ENCODE assay signal across 23 cellular contexts in genomic region chr10:14163374-14164125, GRCh38.
DNase-seq lines count a peak whose midpoint lies in the region; ATAC-seq and TF ChIP-seq lines count a peak whose summit lies in the region.
"Had no signal": no experiment of that assay in that cellular context is flagged by ENCODE, and none has a peak within 500 bp of the region (broad histone marks: within the 10 kb centered on the region; RNA-seq: fewer than 3 reads in every experiment).

No MANE protein-coding gene starts in this region.

- POLR2A ChIA-PET in activated CD4-positive, alpha-beta T cell treated with anti-CD3 and anti-CD28 coated beads for 36 hours (lab: Charles Lee) = interaction anchor here (0.6 kb wide), 1 partner anchor 17 kb away, joined by 3 read pairs; no protein-coding TSS in a partner anchor

- intact Hi-C loops in activated CD4-positive, alpha-beta T cell treated with anti-CD3 and anti-CD28 coated beads for 36 hours (cut with DNase I, micrococcal nuclease) = no loop called here

- no peaks in the 10 kb centered on the region for H3K9me3 ChIP-seq in SJCRH30 (replicated peaks)
- H3K9me3 ChIP-seq: colonic mucosa, suprapubic skin had no signal

- no peaks in the 10 kb centered on the region for H3K27me3 ChIP-seq in SJCRH30
- H3K27me3 ChIP-seq: colonic mucosa had no signal

- H3K36me3 Mint-ChIP-seq in activated CD4-positive, alpha-beta T cell treated with anti-CD3 and anti-CD28 coated beads for 36 hours (ENCODE audit: low read depth) = no peaks in the 10 kb centered on the region
- H3K36me3 Mint-ChIP-seq: activated naive CD4-positive, alpha-beta T cell treated with anti-CD3 and anti-CD28 coated beads, Interleukin-2, amount 50 U/mL, for 24 hours had no signal

- H3K36me3 ChIP-seq in SJCRH30 = no peaks in the 10 kb centered on the region
- H3K36me3 ChIP-seq: colonic mucosa, suprapubic skin, WERI-Rb-1 had no signal

- no peak for ATAC-seq in GM19324 (IDR thresholded peaks at IDR 0.05; ENCODE audit: low FRiP score, unreplicated experiment)
- no peak for ATAC-seq in activated CD4-positive, alpha-beta T cell treated with anti-CD3 and anti-CD28 coated beads for 36 hours
- no peak for ATAC-seq in GM21515 (IDR thresholded peaks at IDR 0.05; ENCODE audit: unreplicated experiment)
- ATAC-seq: activated CD8-positive, alpha-beta T cell treated with anti-CD3 and anti-CD28 coated beads for 36 hours; left ventricle myocardium superior had no signal

- TF ChIP-seq CTCF in retinal pigment epithelial cell (conservative IDR thresholded peaks at IDR 0.05; ENCODE audit: low read depth, low read length) = no peak

- peak overlapping the region; percentile 34 for H3K4me3 ChIP-seq in SJCRH30
- H3K4me3 ChIP-seq in retinal pigment epithelial cell (ENCODE audit: low read length) = peak overlapping the region; percentile 5
- H3K4me3 ChIP-seq: colonic mucosa, skin epidermis, suprapubic skin had no signal

- H3K27ac ChIP-seq in SJCRH30 = peak overlapping the region; percentile 19; the same call in 1 of the 2 replicates
- H3K27ac ChIP-seq: colonic mucosa, skin epidermis, suprapubic skin, WERI-Rb-1 had no signal

- no peaks in the 10 kb centered on the region for H3K9me3 Mint-ChIP-seq in activated CD4-positive, alpha-beta T cell treated with anti-CD3 and anti-CD28 coated beads for 36 hours (ENCODE audit: low read depth)
- H3K9me3 Mint-ChIP-seq: activated CD8-positive, alpha-beta T cell treated with anti-CD3 and anti-CD28 coated beads for 36 hours; activated naive CD4-positive, alpha-beta T cell treated with anti-CD3 and anti-CD28 coated beads, Interleukin-2, amount 50 U/mL, for 24 hours had no signal

- H3K27ac Mint-ChIP-seq in activated CD4-positive, alpha-beta T cell treated with anti-CD3 and anti-CD28 coated beads for 36 hours = no peak overlapping the region
- H3K27ac Mint-ChIP-seq: activated CD8-positive, alpha-beta T cell treated with anti-CD3 and anti-CD28 coated beads for 36 hours; activated naive CD4-positive, alpha-beta T cell treated with anti-CD3 and anti-CD28 coated beads, Interleukin-2, amount 50 U/mL, for 24 hours had no signal

- H3K4me1 ChIP-seq in SJCRH30 = no peaks in the 10 kb centered on the region
- H3K4me1 ChIP-seq: colonic mucosa, suprapubic skin had no signal

- CTCF ChIA-PET in activated CD4-positive, alpha-beta T cell treated with anti-CD3 and anti-CD28 coated beads for 36 hours (lab: Charles Lee) = interaction anchor here (1.2 kb wide), 1 partner anchor 219 kb away, joined by 3 read pairs; no protein-coding TSS in a partner anchor

- no peaks in the 10 kb centered on the region for H3K4me1 Mint-ChIP-seq in activated CD4-positive, alpha-beta T cell treated with anti-CD3 and anti-CD28 coated beads for 36 hours
- H3K4me1 Mint-ChIP-seq: activated naive CD4-positive, alpha-beta T cell treated with anti-CD3 and anti-CD28 coated beads, Interleukin-2, amount 50 U/mL, for 24 hours had no signal

- H3K27me3 Mint-ChIP-seq in activated CD4-positive, alpha-beta T cell treated with anti-CD3 and anti-CD28 coated beads for 36 hours = peaks cover 33% of the 10 kb centered on the region

- DNase-seq in M059J (ENCODE audit: low read depth) (peak; percentile 38), SJCRH30 (peak in 1 of 2 experiments; percentile 17), kidney glomerular epithelial cell (lab: John Stamatoyannopoulos, UW) (peak; percentile 36), retinal pigment epithelial cell (ENCODE audit: low read depth) (no peak), AG20443 (ENCODE audit: low spot score) (no peak)
- no peak for DNase-seq in activated CD4-positive, alpha-beta T cell treated with anti-CD3 and anti-CD28 coated beads for 36 hours
- DNase-seq: activated CD8-positive, alpha-beta T cell treated with anti-CD3 and anti-CD28 coated beads for 36 hours; activated T-cell treated with anti-CD3 and anti-CD28 coated beads, Interleukin-2, amount 50 U/mL, for 48 hours; AML-193; colonic mucosa; COR-L47; KG1; left ventricle myocardium superior; NCI-H1092; SHP77 treated with DMSO at 0.1 percent for 48 hours; stimulated activated CD8-positive, alpha-beta memory T cell treated with anti-CD3 and anti-CD28 coated beads, Interleukin-4, amount 100 ng/mL, for 48 hours; T-helper 1 cell; WERI-Rb-1 had no signal

- H3K4me3 Mint-ChIP-seq in activated CD4-positive, alpha-beta T cell treated with anti-CD3 and anti-CD28 coated beads for 36 hours = no peak overlapping the region
- H3K4me3 Mint-ChIP-seq: activated CD8-positive, alpha-beta T cell treated with anti-CD3 and anti-CD28 coated beads for 36 hours; activated naive CD4-positive, alpha-beta T cell treated with anti-CD3 and anti-CD28 coated beads, Interleukin-2, amount 50 U/mL, for 24 hours had no signal

Comparison
In these comparisons a context has a peak if more than half of its experiments do, and no peak if none do; other contexts are left out.
1. DNase-seq: peak in M059J (single experiment) and kidney glomerular epithelial cell (single experiment); none in retinal pigment epithelial cell (single experiment), AG20443 (single experiment) and activated CD4-positive, alpha-beta T cell treated with anti-CD3 and anti-CD28 coated beads for 36 hours (single experiment).